In genomic region chr1:154784924-154785531, GRCh38 we compare ENCODE assay signal across 8 cellular contexts.
DNase-seq lines count a peak whose midpoint lies in the region; ATAC-seq lines count a peak whose summit lies in the region.

No MANE protein-coding gene starts in this region.

- ATAC-seq in HG03460 (IDR thresholded peaks at IDR 0.05; ENCODE audit: unreplicated experiment) = peak; percentile 75

- peak; percentile 32 to 84 (median 70) for DNase-seq in stimulated activated naive CD4-positive, alpha-beta T cell (lab: John Stamatoyannopoulos, UW)
- DNase-seq in stimulated activated naive CD4-positive, alpha-beta T cell treated with Interleukin-2 at 50 U/mL for 16 hours (lab: John Stamatoyannopoulos, UW) = no peak
- DNase-seq in activated naive CD4-positive, alpha-beta T cell treated with Interleukin-2 at 50 U/mL for 16 hours = peak; percentile 40
- DNase-seq in stimulated activated CD4-positive, alpha-beta T cell treated with anti-CD3 and anti-CD28 coated beads, Interleukin-1b, Interleukin-23, amount 100 ng/mL, for 4 hours (ENCODE audit: low read depth in 2 of 2) = peak; percentile 31 to 36
- no peak for DNase-seq in NCI-H1092 (lab: John Stamatoyannopoulos, UW)
- DNase-seq in NCI-H2029 treated with DMSO at 0.1 percent for 48 hours (lab: John Stamatoyannopoulos, UW) = no peak
- no peak for DNase-seq in NCI-H1092 treated with DMSO at 0.1 percent for 48 hours (lab: John Stamatoyannopoulos, UW)

Comparison
In these comparisons a context has a peak if more than half of its experiments do, and no peak if none do; other contexts are left out.
1. DNase-seq: peak in stimulated activated naive CD4-positive, alpha-beta T cell (6 of 6), activated naive CD4-positive, alpha-beta T cell treated with Interleukin-2 at 50 U/mL for 16 hours (single experiment) and stimulated activated CD4-positive, alpha-beta T cell treated with anti-CD3 and anti-CD28 coated beads, Interleukin-1b, Interleukin-23, amount 100 ng/mL, for 4 hours (2 of 2); none in stimulated activated naive CD4-positive, alpha-beta T cell treated with Interleukin-2 at 50 U/mL for 16 hours (single experiment), NCI-H1092 (single experiment), NCI-H2029 treated with DMSO at 0.1 percent for 48 hours (single experiment) and NCI-H1092 treated with DMSO at 0.1 percent for 48 hours (single experiment).